In the genomic region with DNA sequence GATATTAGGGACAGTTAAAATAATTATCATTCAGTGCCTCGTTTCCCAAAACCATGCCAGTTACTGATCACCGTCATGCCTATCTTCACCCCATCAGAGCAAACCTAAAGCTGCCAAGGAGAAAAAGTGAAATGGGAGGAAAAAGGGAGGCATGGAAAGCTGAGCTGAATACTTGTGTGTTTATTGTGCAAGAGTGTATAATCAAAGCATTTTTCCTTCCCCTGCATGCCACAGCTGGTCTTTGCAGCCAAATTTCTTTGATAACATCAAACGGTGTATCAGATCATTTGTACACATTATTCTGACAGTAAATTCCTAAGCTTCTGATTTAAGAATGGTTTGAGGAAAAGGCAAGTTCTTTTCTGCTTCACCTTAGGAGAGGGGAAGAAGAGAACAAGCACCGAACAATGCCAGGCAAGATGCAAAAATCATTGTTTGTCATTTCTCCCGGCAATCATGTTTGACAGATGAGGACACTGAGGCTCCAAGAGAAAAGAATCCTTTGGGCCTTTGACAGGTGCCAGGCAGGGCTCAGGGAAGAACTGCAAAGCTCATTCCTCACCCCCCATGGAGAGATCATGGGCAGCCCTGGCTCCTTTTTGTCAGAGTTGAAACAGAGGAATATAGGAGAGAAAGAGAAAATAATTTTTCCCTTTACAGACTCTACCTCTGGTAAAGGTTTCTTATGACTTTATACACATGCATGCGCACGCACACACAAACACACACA, we compare ENCODE assay signal across 23 cellular contexts. TPM values are rescaled to one million over a fixed set of nuclear protein-coding genes. Genes with fewer than 3 reads are reported as not detected.
DNase-seq lines count a peak whose midpoint lies in the region; ATAC-seq, FAIRE-seq and TF ChIP-seq lines count a peak whose summit lies in the region.
"Had no signal": no experiment of that assay in that cellular context is flagged by ENCODE, and none has a peak within 500 bp of the region (broad histone marks: within the 10 kb centered on the region; RNA-seq: fewer than 3 reads in every experiment).

No MANE protein-coding gene starts in this region.

- no peaks in the 10 kb centered on the region for H4K20me1 ChIP-seq in HepG2 (ENCODE audit: insufficient read depth, low read length)
- H4K20me1 ChIP-seq: BLaER1 had no signal

- no peak overlapping the region for H3K4me2 ChIP-seq in HepG2 (ENCODE audit: low read depth, low read length)
- H3K4me2 ChIP-seq: BLaER1 had no signal

- no peak for FAIRE-seq in HepG2 (lab: Jason Lieb, UNC)
- FAIRE-seq: GM12891, GM18507 had no signal

- no peak for TF ChIP-seq CTCF in HepG2 (CRISPR knock-in tag; IDR thresholded peaks at IDR 0.05)
- no peak for TF ChIP-seq CTCF in right lobe of liver (IDR thresholded peaks at IDR 0.05)

- H3K27ac ChIP-seq in HepG2 (ENCODE audit: extremely low read length, insufficient read depth, low read length) = no peak overlapping the region
- no peak overlapping the region for H3K27ac ChIP-seq in right lobe of liver
- H3K27ac ChIP-seq: BLaER1, GM23248, SJCRH30 had no signal

- 27% methylated on average over 7 of the region's 7 CpGs for WGBS in HepG2 (ENCODE audit: low lambda C conversion rate)
- WGBS in right lobe of liver (ENCODE audit: insufficient coverage, low coverage, low lambda C conversion rate, missing lambda C conversion rate) = 44% methylated on average over 5 of the region's 7 CpGs

- TF ChIP-seq RAD21 in HepG2 (CRISPR knock-in tag; IDR thresholded peaks at IDR 0.05) = no peak

- in situ Hi-C loops in HepG2 (cut with HindIII; ENCODE audit: extremely low pct_ligation_motif_present, low pct_unique_long_range_greater_than_20kb) = no loop called here

- no peak overlapping the region for H3K9ac ChIP-seq in HepG2 (ENCODE audit: insufficient read depth, low read depth, low read length)
- H3K9ac ChIP-seq: BLaER1, GM23248 had no signal

- POLR2A ChIA-PET in HepG2 (lab: Yijun Ruan, JAX) = no interaction called here

- BruUV-seq in HepG2 (replicated peaks; lab: Mats Ljungman, UMichigan) = no TSS peak

- H3K9me3 ChIP-seq in HepG2 (ENCODE audit: low read length) = no peaks in the 10 kb centered on the region
- H3K9me3 ChIP-seq in right lobe of liver = no peaks in the 10 kb centered on the region
- H3K9me3 ChIP-seq: BLaER1, SJCRH30 had no signal

- H3K79me2 ChIP-seq in HepG2 (ENCODE audit: insufficient read depth, low read length) = no peaks in the 10 kb centered on the region

- intact Hi-C loops in HepG2 (cut with micrococcal nuclease; ENCODE audit: unreplicated experiment) = no loop called here
- intact Hi-C loops in right lobe of liver (cut with DNase I) = no loop called here

- no peak for DNase-seq in HepG2 (ENCODE audit: low spot score)
- DNase-seq in right lobe of liver = no peak
- peak; percentile 16 for DNase-seq in astrocyte of the hippocampus (ENCODE audit: low read depth, low spot score)
- DNase-seq in iris pigment epithelial cell (ENCODE audit: low read depth) = peak; percentile 29
- no peak for DNase-seq in anterior cingulate cortex (lab: John Stamatoyannopoulos, UW)
- no peak for DNase-seq in DMS79 (lab: John Stamatoyannopoulos, UW)
- DNase-seq: CD8-positive, alpha-beta memory T cell; DND-41; GDM1; GM23248; HFFc6; MV-4-11; NCI-H1417 treated with DMSO at 0.1 percent for 48 hours; NCI-H1930; NCI-H2171 treated with DMSO at 0.1 percent for 48 hours; NCI-H748 treated with DMSO at 0.1 percent for 48 hours; PC-3; SJCRH30 had no signal

- H3K4me3 ChIP-seq in HepG2 (replicated peaks in 1 of 3; ENCODE audit: insufficient read depth in 1 of 3, low read depth in 2 of 3, low read length in 3 of 3) (no peak overlapping the region), right lobe of liver (no peak overlapping the region)
- H3K4me3 ChIP-seq: BLaER1, GM23248, SJCRH30 had no signal

- H2AFZ ChIP-seq in HepG2 (ENCODE audit: low read length) = no peak overlapping the region
- H2AFZ ChIP-seq: GM23248 had no signal

- H3K4me1 ChIP-seq in HepG2 (ENCODE audit: insufficient read depth, low read length) (no peaks in the 10 kb centered on the region), right lobe of liver (peaks cover 0 to 5% (median 0%) of the 10 kb centered on the region in 4 donors)
- H3K4me1 ChIP-seq: BLaER1, SJCRH30 had no signal

- CTCF ChIA-PET in HepG2 (lab: Yijun Ruan, JAX; ENCODE audit: low intra/inter-chr PET ratio, low total read pairs) = no interaction called here

- H3K27me3 ChIP-seq in HepG2 (ENCODE audit: control insufficient read depth in 1 of 2, insufficient read depth in 2 of 2, low read length in 2 of 2) (peaks cover 2 to 7% of the 10 kb centered on the region in 2 experiments; a peak in 2 of 5 replicates), right lobe of liver (no peaks in the 10 kb centered on the region)
- H3K27me3 ChIP-seq: BLaER1 had no signal

- no peak for TF ChIP-seq EP300 in HepG2 (IDR thresholded peaks at IDR 0.05; ENCODE audit: low read depth in 2 of 2, low read length in 2 of 2)
- no peak for TF ChIP-seq EP300 in HepG2 (CRISPR knock-in tag; IDR thresholded peaks at IDR 0.05; ENCODE audit: borderline replicate concordance)

- H3K36me3 ChIP-seq in HepG2 (replicated peaks in 1 of 2; ENCODE audit: control insufficient read depth in 1 of 2, insufficient read depth in 2 of 2, low read length in 2 of 2) = no peaks in the 10 kb centered on the region
- H3K36me3 ChIP-seq in right lobe of liver = no peaks in the 10 kb centered on the region
- H3K36me3 ChIP-seq: BLaER1, SJCRH30 had no signal

- TF ChIP-seq POLR2A in HepG2 (IDR thresholded peaks at IDR 0.05; ENCODE audit: insufficient read depth in 1 of 2, low read depth in 2 of 2, low read length in 2 of 2) (no peak), right lobe of liver (IDR thresholded peaks at IDR 0.05) (no peak)

- ATAC-seq in HepG2 (no peak), right lobe of liver (no peak), HG02642 (IDR thresholded peaks at IDR 0.05; ENCODE audit: poor library complexity, unreplicated experiment) (no peak), GM18519 (IDR thresholded peaks at IDR 0.05; ENCODE audit: low FRiP score, unreplicated experiment) (no peak)
- ATAC-seq: PC-3 had no signal

TF ChIP-seq in HepG2, 621 proteins besides CTCF, POLR2A, EP300 and RAD21:
- TF ChIP-seq MTF1 (CRISPR knock-in tag; IDR thresholded peaks at IDR 0.05) = no peak
- TF ChIP-seq CEBPB (IDR thresholded peaks at IDR 0.05; ENCODE audit: borderline replicate concordance, low read depth, low read length) = peak; percentile 34; the same call in 1 of the 2 replicates
TF ChIP-seq in HepG2: peak in this region for 1.

RNA-seq across cellular contexts. Expression of a gene that starts 51.4 kb away (rescaled TPM):
- total RNA-seq in HepG2 (2016; rRNA removed; fragmentation: Illumina TruSeq; extraction: Trizol) (2.8 and 3.1 TPM in 2 replicates), right lobe of liver (1 to 10 TPM in 1 of 6 experiments, under 1 TPM in 5; 0.49 to 1.1 (median 0.63) TPM)
- 0.91 and 1.7 TPM in 2 replicates for total RNA-seq in HepG2 (2016; cell fraction: cytosol; rRNA removed; fragmentation: Illumina TruSeq; extraction: Trizol; ENCODE audit: low read depth)
- 1.8 and 2.8 TPM in 2 replicates for total RNA-seq in HepG2 (2016; cell fraction: insoluble cytoplasmic fraction; rRNA removed; fragmentation: Illumina TruSeq; extraction: Trizol)
- 3.5 and 4.2 TPM in 2 replicates for total RNA-seq in HepG2 (2016; cell fraction: membrane; rRNA removed; fragmentation: Illumina TruSeq; extraction: Trizol)
- total RNA-seq in HepG2 (2016; cell fraction: nucleus; rRNA removed; fragmentation: Illumina TruSeq; extraction: Trizol) = 3.7 and 4.1 TPM in 2 replicates
- polyA plus RNA-seq in HepG2 (2011; rRNA removed) = 0.78 and 0.79 TPM in 2 replicates
- 0.56 and 0.59 TPM in 2 replicates for polyA plus RNA-seq in HepG2 (2011; cell fraction: cytosol; rRNA removed)
- polyA plus RNA-seq in HepG2 (2011; cell fraction: nucleus; rRNA removed) = 1.0 and 1.1 TPM in 2 replicates
- polyA plus RNA-seq in HepG2 (2012) = 0.80 and 1.4 TPM in 2 replicates
- polyA plus RNA-seq in HepG2 (2016; cell fraction: cytosol; fragmentation: Illumina TruSeq; extraction: Trizol; ENCODE audit: low read depth) = 1.2 TPM in 2 replicates
- polyA plus RNA-seq in HepG2 (2016; cell fraction: insoluble cytoplasmic fraction; fragmentation: Illumina TruSeq; extraction: Trizol; ENCODE audit: low read depth) = 2.7 and 2.9 TPM in 2 replicates
- 2.8 and 3.0 TPM in 2 replicates for polyA plus RNA-seq in HepG2 (2016; cell fraction: membrane; fragmentation: Illumina TruSeq; extraction: Trizol; ENCODE audit: low read depth)
- 3.4 and 3.6 TPM in 2 replicates for polyA plus RNA-seq in HepG2 (2016; cell fraction: nucleus; fragmentation: Illumina TruSeq; extraction: Trizol; ENCODE audit: insufficient read depth, low read depth)
- polyA minus RNA-seq in HepG2 (2011; rRNA and poly(A)+ RNA removed; ENCODE audit: low replicate concordance) = 0.37 and 2.5 TPM in 2 replicates
- 0.18 and 0.79 TPM in 2 replicates for polyA minus RNA-seq in HepG2 (2011; cell fraction: cytosol; rRNA and poly(A)+ RNA removed)
- 1.4 and 1.9 TPM in 2 replicates for polyA minus RNA-seq in HepG2 (2011; cell fraction: nucleus; rRNA and poly(A)+ RNA removed)
- total RNA-seq: CD8-positive, alpha-beta memory T cell had no signal
- polyA plus RNA-seq: CD8-positive, alpha-beta memory T cell had no signal

Comparison
In these comparisons a context has a peak if more than half of its experiments do, and no peak if none do; other contexts are left out.
1. DNase-seq: peak in astrocyte of the hippocampus (single experiment) and iris pigment epithelial cell (single experiment); none in HepG2 (single experiment), right lobe of liver (0 of 3), anterior cingulate cortex (0 of 58) and DMS79 (single experiment).